Comparison of ENCODE assay signal across 9 cellular contexts in genomic region chr2:196242131-196242620, GRCh38.
DNase-seq lines count a peak whose midpoint lies in the region; ATAC-seq and TF ChIP-seq lines count a peak whose summit lies in the region.
"Had no signal": no experiment of that assay in that cellular context is flagged by ENCODE, and none has a peak within 500 bp of the region (broad histone marks: within the 10 kb centered on the region; RNA-seq: fewer than 3 reads in every experiment).

No MANE protein-coding gene starts in this region.

- H3K4me3 Mint-ChIP-seq in dendritic cell treated with granulocyte-macrophage colony-stimulating factor and Interleukin-4, amounts not matched to agents 40 ng/mL and 50 ng/mL, for 4 days = no peak overlapping the region
- peak overlapping the region; percentile 83 for H3K4me3 Mint-ChIP-seq in stimulated activated effector memory CD8-positive, alpha-beta T cell treated with anti-CD3 and anti-CD28 coated beads, Interleukin-12 subunit alpha, Interleukin-12 subunit beta, amount 100 ng/mL, for 72 hours

- H3K4me1 Mint-ChIP-seq in dendritic cell treated with granulocyte-macrophage colony-stimulating factor and Interleukin-4, amounts not matched to agents 40 ng/mL and 50 ng/mL, for 4 days (ENCODE audit: low read depth) = peaks cover 62% of the 10 kb centered on the region
- peaks cover 69% of the 10 kb centered on the region for H3K4me1 Mint-ChIP-seq in stimulated activated effector memory CD8-positive, alpha-beta T cell treated with anti-CD3 and anti-CD28 coated beads, Interleukin-12 subunit alpha, Interleukin-12 subunit beta, amount 100 ng/mL, for 72 hours

- ATAC-seq in GM18519 (IDR thresholded peaks at IDR 0.05; ENCODE audit: low FRiP score, unreplicated experiment) (peak; percentile 83), HG02610 (IDR thresholded peaks at IDR 0.05; ENCODE audit: unreplicated experiment) (peak; percentile 93)
- peak; percentile 94 for ATAC-seq in stimulated activated effector memory CD8-positive, alpha-beta T cell treated with anti-CD3 and anti-CD28 coated beads, Interleukin-12 subunit alpha, Interleukin-12 subunit beta, amount 100 ng/mL, for 72 hours
- ATAC-seq: Panc1 had no signal

- intact Hi-C loops in dendritic cell treated with granulocyte-macrophage colony-stimulating factor and Interleukin-4, amounts not matched to agents 40 ng/mL and 50 ng/mL, for 4 days (cut with micrococcal nuclease) = loop anchor here (1.0 kb wide), 4 partner anchors 21 to 71 kb away; partner anchors contain the start of gene STK17B

- no peaks in the 10 kb centered on the region for H3K27me3 Mint-ChIP-seq in dendritic cell treated with granulocyte-macrophage colony-stimulating factor and Interleukin-4, amounts not matched to agents 40 ng/mL and 50 ng/mL, for 4 days

- TF ChIP-seq POLR2A in NB4 (IDR thresholded peaks at IDR 0.05; ENCODE audit: extremely low read depth, insufficient read length) = no peak
- no peak for TF ChIP-seq POLR2A in erythroblast (IDR thresholded peaks at IDR 0.05; ENCODE audit: low read length)

- no peaks in the 10 kb centered on the region for H3K36me3 Mint-ChIP-seq in dendritic cell treated with granulocyte-macrophage colony-stimulating factor and Interleukin-4, amounts not matched to agents 40 ng/mL and 50 ng/mL, for 4 days (ENCODE audit: low read depth)
- peaks cover 20% of the 10 kb centered on the region for H3K36me3 Mint-ChIP-seq in stimulated activated effector memory CD8-positive, alpha-beta T cell treated with anti-CD3 and anti-CD28 coated beads, Interleukin-12 subunit alpha, Interleukin-12 subunit beta, amount 100 ng/mL, for 72 hours

- H3K4me3 ChIP-seq in NB4 (ENCODE audit: low read depth, low read length) = peak overlapping the region; percentile 8

- DNase-seq in NB4 (ENCODE audit: low read depth) (peak; percentile 98), erythroblast (lab: John Stamatoyannopoulos, UW) (no peak), H4 (ENCODE audit: low spot score) (no peak), HT-29 (ENCODE audit: low spot score) (no peak)
- DNase-seq in stimulated activated effector memory CD8-positive, alpha-beta T cell treated with anti-CD3 and anti-CD28 coated beads, Interleukin-12 subunit alpha, Interleukin-12 subunit beta, amount 100 ng/mL, for 72 hours (ENCODE audit: low spot score in 2 of 2) = peak in 1 of 2 donors; percentile 71

- no peaks in the 10 kb centered on the region for H3K9me3 Mint-ChIP-seq in dendritic cell treated with granulocyte-macrophage colony-stimulating factor and Interleukin-4, amounts not matched to agents 40 ng/mL and 50 ng/mL, for 4 days
- peaks cover 3% of the 10 kb centered on the region for H3K9me3 Mint-ChIP-seq in stimulated activated effector memory CD8-positive, alpha-beta T cell treated with anti-CD3 and anti-CD28 coated beads, Interleukin-12 subunit alpha, Interleukin-12 subunit beta, amount 100 ng/mL, for 72 hours

- peak overlapping the region; percentile 92 for H3K27ac Mint-ChIP-seq in dendritic cell treated with granulocyte-macrophage colony-stimulating factor and Interleukin-4, amounts not matched to agents 40 ng/mL and 50 ng/mL, for 4 days
- H3K27ac Mint-ChIP-seq in stimulated activated effector memory CD8-positive, alpha-beta T cell treated with anti-CD3 and anti-CD28 coated beads, Interleukin-12 subunit alpha, Interleukin-12 subunit beta, amount 100 ng/mL, for 72 hours = peak overlapping the region; percentile 96

- TF ChIP-seq CTCF in NB4 (IDR thresholded peaks at IDR 0.05; ENCODE audit: low read depth, low read length) = no peak
